Comparison of ENCODE assay signal across 26 cellular contexts in genomic region chr16:56306690-56307533, GRCh38.
"Had no signal": no experiment of that assay in that cellular context is flagged by ENCODE, and none has a peak within 500 bp of the region (broad histone marks: within the 10 kb centered on the region; RNA-seq: fewer than 3 reads in every experiment).

No MANE protein-coding gene starts in this region.

- H2AFZ ChIP-seq: parathyroid adenoma had no signal

- H3K4me1 ChIP-seq: breast epithelium, gastrocnemius medialis, psoas muscle, upper lobe of right lung had no signal

- DNase-seq: activated CD4-positive, alpha-beta memory T cell treated with anti-CD3 and anti-CD28 coated beads, Interleukin-2, amount 10 ng/mL, durations not matched to agents 7 days and 5 days; activated CD4-positive, alpha-beta T cell treated with anti-CD3 and anti-CD28 coated beads, Interleukin-2, amount 10 ng/mL, durations not matched to agents 24 days and 14 days; activated CD8-positive, alpha-beta memory T cell treated with anti-CD3 and anti-CD28 coated beads, Interleukin-2, amount 50 U/mL, for 48 hours; activated gamma-delta T cell; activated naive CD4-positive, alpha-beta T cell treated with anti-CD3 and anti-CD28 coated beads, Interleukin-2, amount 10 ng/mL, durations not matched to agents 7 days and 5 days; activated naive CD8-positive, alpha-beta T cell treated with anti-CD3 and anti-CD28 coated beads, Interleukin-2, amount 10 ng/mL, durations not matched to agents 7 days and 5 days; activated T-cell treated with anti-CD3 and anti-CD28 coated beads, Interleukin-2, amount 50 U/mL, for 24 hours; effector memory CD8-positive, alpha-beta T cell; gastrocnemius medialis; glutamatergic neuron; islet precursor cell; left colon; mammary epithelial cell; psoas muscle; stimulated activated CD4-positive, alpha-beta T cell treated with anti-CD3 and anti-CD28 coated beads, Interleukin-4, amount 100 ng/mL, for 1 hour; T-helper 1 cell; thyroid gland; upper lobe of right lung; WERI-Rb-1 had no signal

- H3K36me3 ChIP-seq: breast epithelium, gastrocnemius medialis, thyroid gland, upper lobe of right lung, WERI-Rb-1 had no signal

- H3K9me3 ChIP-seq: breast epithelium, gastrocnemius medialis, psoas muscle, thyroid gland, upper lobe of right lung had no signal

- H3K9me3 Mint-ChIP-seq: activated CD4-positive, alpha-beta memory T cell treated with anti-CD3 and anti-CD28 coated beads, Interleukin-2, amount 10 ng/mL, durations not matched to agents 7 days and 5 days; activated CD4-positive, alpha-beta T cell treated with anti-CD3 and anti-CD28 coated beads, Interleukin-2, amount 10 ng/mL, durations not matched to agents 24 days and 14 days; activated naive CD4-positive, alpha-beta T cell treated with anti-CD3 and anti-CD28 coated beads, Interleukin-2, amount 10 ng/mL, durations not matched to agents 7 days and 5 days; activated naive CD8-positive, alpha-beta T cell treated with anti-CD3 and anti-CD28 coated beads, Interleukin-2, amount 10 ng/mL, durations not matched to agents 7 days and 5 days; activated T-cell treated with anti-CD3 and anti-CD28 coated beads, Interleukin-2, amount 50 U/mL, for 24 hours; effector memory CD8-positive, alpha-beta T cell; nephron; stimulated activated naive CD8-positive, alpha-beta T cell treated with anti-CD3 and anti-CD28 coated beads, Interleukin-15, Interleukin-2, amounts not matched to agents 100 ng/mL and 50 ng/mL, for 24 hours; T-helper 2 cell treated with Interferon-gamma antibody and Interleukin-4, amounts not matched to agents 5 μg/mL and 100 μg/mL, for 36 hours had no signal

- ATAC-seq: activated CD4-positive, CD25-positive, alpha-beta regulatory T cell treated with anti-CD3 and anti-CD28 coated beads, Interleukin-2, amount 50 U/mL, for 24 hours; effector memory CD8-positive, alpha-beta T cell; gastrocnemius medialis; left colon; psoas muscle; upper lobe of right lung had no signal

- H3K27me3 Mint-ChIP-seq: activated CD4-positive, alpha-beta memory T cell treated with anti-CD3 and anti-CD28 coated beads, Interleukin-2, amount 10 ng/mL, durations not matched to agents 7 days and 5 days; activated CD4-positive, alpha-beta T cell treated with anti-CD3 and anti-CD28 coated beads, Interleukin-2, amount 10 ng/mL, durations not matched to agents 24 days and 14 days; activated T-cell treated with anti-CD3 and anti-CD28 coated beads, Interleukin-2, amount 50 U/mL, for 24 hours; effector memory CD8-positive, alpha-beta T cell had no signal

- H3K27me3 ChIP-seq: breast epithelium, gastrocnemius medialis, thyroid gland, upper lobe of right lung had no signal

- H3K27ac Mint-ChIP-seq: activated CD4-positive, alpha-beta memory T cell treated with anti-CD3 and anti-CD28 coated beads, Interleukin-2, amount 10 ng/mL, durations not matched to agents 7 days and 5 days; activated CD4-positive, alpha-beta T cell treated with anti-CD3 and anti-CD28 coated beads, Interleukin-2, amount 10 ng/mL, durations not matched to agents 24 days and 14 days; activated naive CD4-positive, alpha-beta T cell treated with anti-CD3 and anti-CD28 coated beads, Interleukin-2, amount 10 ng/mL, durations not matched to agents 7 days and 5 days; activated naive CD8-positive, alpha-beta T cell treated with anti-CD3 and anti-CD28 coated beads, Interleukin-2, amount 10 ng/mL, durations not matched to agents 7 days and 5 days; activated T-cell treated with anti-CD3 and anti-CD28 coated beads, Interleukin-2, amount 50 U/mL, for 24 hours; effector memory CD8-positive, alpha-beta T cell; stimulated activated naive CD8-positive, alpha-beta T cell treated with anti-CD3 and anti-CD28 coated beads, Interleukin-15, Interleukin-2, amounts not matched to agents 100 ng/mL and 50 ng/mL, for 24 hours; T-helper 2 cell treated with Interferon-gamma antibody and Interleukin-4, amounts not matched to agents 5 μg/mL and 100 μg/mL, for 36 hours had no signal

- H3K36me3 Mint-ChIP-seq: activated naive CD4-positive, alpha-beta T cell treated with anti-CD3 and anti-CD28 coated beads, Interleukin-2, amount 10 ng/mL, durations not matched to agents 7 days and 5 days; activated naive CD8-positive, alpha-beta T cell treated with anti-CD3 and anti-CD28 coated beads, Interleukin-2, amount 10 ng/mL, durations not matched to agents 7 days and 5 days had no signal

- H3K4me1 Mint-ChIP-seq: activated CD4-positive, alpha-beta memory T cell treated with anti-CD3 and anti-CD28 coated beads, Interleukin-2, amount 10 ng/mL, durations not matched to agents 7 days and 5 days; activated CD4-positive, alpha-beta T cell treated with anti-CD3 and anti-CD28 coated beads, Interleukin-2, amount 10 ng/mL, durations not matched to agents 24 days and 14 days; activated naive CD4-positive, alpha-beta T cell treated with anti-CD3 and anti-CD28 coated beads, Interleukin-2, amount 10 ng/mL, durations not matched to agents 7 days and 5 days; activated naive CD8-positive, alpha-beta T cell treated with anti-CD3 and anti-CD28 coated beads, Interleukin-2, amount 10 ng/mL, durations not matched to agents 7 days and 5 days had no signal

- H3K4me3 ChIP-seq: breast epithelium, coronary artery, gastrocnemius medialis, psoas muscle, thyroid gland, upper lobe of right lung had no signal

- H3K27ac ChIP-seq: breast epithelium, coronary artery, gastrocnemius medialis, parathyroid adenoma, psoas muscle, thyroid gland, upper lobe of right lung, WERI-Rb-1 had no signal

- H3K9ac ChIP-seq: parathyroid adenoma had no signal

- H3K4me3 Mint-ChIP-seq: activated CD4-positive, alpha-beta memory T cell treated with anti-CD3 and anti-CD28 coated beads, Interleukin-2, amount 10 ng/mL, durations not matched to agents 7 days and 5 days; activated CD4-positive, alpha-beta T cell treated with anti-CD3 and anti-CD28 coated beads, Interleukin-2, amount 10 ng/mL, durations not matched to agents 24 days and 14 days; activated naive CD4-positive, alpha-beta T cell treated with anti-CD3 and anti-CD28 coated beads, Interleukin-2, amount 10 ng/mL, durations not matched to agents 7 days and 5 days; activated naive CD8-positive, alpha-beta T cell treated with anti-CD3 and anti-CD28 coated beads, Interleukin-2, amount 10 ng/mL, durations not matched to agents 7 days and 5 days; activated T-cell treated with anti-CD3 and anti-CD28 coated beads, Interleukin-2, amount 50 U/mL, for 24 hours; effector memory CD8-positive, alpha-beta T cell; nephron; stimulated activated naive CD8-positive, alpha-beta T cell treated with anti-CD3 and anti-CD28 coated beads, Interleukin-15, Interleukin-2, amounts not matched to agents 100 ng/mL and 50 ng/mL, for 24 hours; T-helper 2 cell treated with Interferon-gamma antibody and Interleukin-4, amounts not matched to agents 5 μg/mL and 100 μg/mL, for 36 hours had no signal

- H3K79me2 ChIP-seq: parathyroid adenoma had no signal
